7 cellular contexts compared by ENCODE assay signal in the genomic region with DNA sequence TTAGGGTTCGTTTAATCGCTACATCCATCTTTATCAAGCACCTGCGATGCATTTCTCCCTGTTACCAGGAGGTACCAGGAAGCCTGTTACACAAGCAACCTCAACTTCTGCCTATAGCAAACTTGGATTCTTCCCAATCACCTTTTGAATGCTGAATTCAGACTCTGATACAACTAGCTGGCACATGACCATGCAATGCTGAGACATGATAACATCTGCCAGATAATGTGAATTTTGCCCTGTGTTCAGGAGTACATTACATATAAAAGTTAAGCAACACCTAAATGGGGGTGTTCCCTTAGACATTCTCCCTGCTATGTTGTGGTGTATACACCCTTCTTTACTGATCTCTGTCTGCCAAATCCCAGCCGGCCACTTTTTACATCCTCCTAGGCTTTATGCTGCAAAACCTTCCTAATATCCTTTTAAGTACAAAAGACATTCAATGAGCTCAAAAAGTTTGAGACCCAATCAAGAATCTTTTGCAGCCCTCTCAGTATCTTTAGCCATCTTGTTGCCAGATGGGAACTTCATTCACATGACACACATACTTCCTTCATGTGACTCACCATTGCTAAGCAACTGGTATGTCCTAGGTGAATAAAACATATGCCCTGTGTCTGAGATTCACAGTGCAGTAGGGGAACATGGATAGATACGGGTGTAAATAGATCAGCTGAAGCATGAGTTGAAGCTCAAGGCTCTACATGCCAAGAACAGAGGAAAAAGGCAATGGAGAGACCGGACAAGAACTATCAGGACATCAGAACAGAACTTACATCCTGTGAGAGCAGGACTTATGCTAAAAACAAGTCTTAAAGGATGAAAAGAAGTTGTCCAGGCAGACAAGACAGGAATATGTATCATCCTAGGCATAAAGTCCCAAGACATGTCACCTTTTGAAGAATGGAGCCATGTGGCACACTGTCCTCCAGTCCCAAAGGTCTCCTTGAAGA.
A peak's percentile ranks its signal among the peaks of the same experiment; 100 is the strongest.
DNase-seq lines count a peak whose midpoint lies in the region; ATAC-seq and TF ChIP-seq lines count a peak whose summit lies in the region.

No MANE protein-coding gene starts in this region.

- H3K27me3 ChIP-seq in tibial artery, result no peaks in the 10 kb centered on the region

- H3K27me3 Mint-ChIP-seq in brain, result no peaks in the 10 kb centered on the region

- H3K9me3 ChIP-seq in tibial artery, result no peaks in the 10 kb centered on the region

- peak overlapping the region in 2 of 5 experiments; percentile 6 to 12 for H3K4me3 Mint-ChIP-seq in brain

- peaks cover 59% of the 10 kb centered on the region for H3K4me1 Mint-ChIP-seq in brain

- H3K27ac ChIP-seq in tibial artery, result peak overlapping the region; percentile 65 to 83

- peak overlapping the region; percentile 0 to 98 (median 86) for H3K27ac Mint-ChIP-seq in brain

- H3K4me1 ChIP-seq in tibial artery, result peaks cover 0 to 64% (median 39%) of the 10 kb centered on the region in 4 donors

- DNase-seq in LHCN-M2 (ENCODE audit: low read depth), result peak; percentile 94
- DNase-seq in left colon, result no peak
- DNase-seq in tibial artery, result no peak
- DNase-seq in stimulated activated CD4-positive, alpha-beta T cell treated with anti-CD3 and anti-CD28 coated beads, Interleukin-2, amount 100 ng/mL, for 48 hours, result no peak

- ATAC-seq in left colon, result peak; percentile 70
- ATAC-seq in GM21360 (IDR thresholded peaks at IDR 0.05; ENCODE audit: unreplicated experiment), result no peak
- no peak for ATAC-seq in HG03571 (IDR thresholded peaks at IDR 0.05; ENCODE audit: unreplicated experiment)

- H3K4me3 ChIP-seq in tibial artery, result no peak overlapping the region

- no peak for TF ChIP-seq CTCF in brain (conservative IDR thresholded peaks at IDR 0.05)
- TF ChIP-seq CTCF in tibial artery (IDR thresholded peaks at IDR 0.05), result no peak

- intact Hi-C loops in left colon (cut with DNase I, micrococcal nuclease), result loop anchor here in 1 of 2 donors (5.0 kb wide), 1 partner anchor 61 kb away; no protein-coding TSS in a partner anchor
- intact Hi-C loops in tibial artery (cut with DNase I; ENCODE audit: low total_unique reads), result loop anchor here (2.0 to 5.0 kb wide), 3 partner anchors 16 to 104 kb away; no protein-coding TSS in a partner anchor

- H3K36me3 ChIP-seq in tibial artery, result no peaks in the 10 kb centered on the region

- H3K9me3 Mint-ChIP-seq in brain, result peaks cover 0 to 5% (median 2%) of the 10 kb centered on the region in 5 experiments

- H3K36me3 Mint-ChIP-seq in brain, result peaks cover 6% of the 10 kb centered on the region
